In the genomic region with DNA sequence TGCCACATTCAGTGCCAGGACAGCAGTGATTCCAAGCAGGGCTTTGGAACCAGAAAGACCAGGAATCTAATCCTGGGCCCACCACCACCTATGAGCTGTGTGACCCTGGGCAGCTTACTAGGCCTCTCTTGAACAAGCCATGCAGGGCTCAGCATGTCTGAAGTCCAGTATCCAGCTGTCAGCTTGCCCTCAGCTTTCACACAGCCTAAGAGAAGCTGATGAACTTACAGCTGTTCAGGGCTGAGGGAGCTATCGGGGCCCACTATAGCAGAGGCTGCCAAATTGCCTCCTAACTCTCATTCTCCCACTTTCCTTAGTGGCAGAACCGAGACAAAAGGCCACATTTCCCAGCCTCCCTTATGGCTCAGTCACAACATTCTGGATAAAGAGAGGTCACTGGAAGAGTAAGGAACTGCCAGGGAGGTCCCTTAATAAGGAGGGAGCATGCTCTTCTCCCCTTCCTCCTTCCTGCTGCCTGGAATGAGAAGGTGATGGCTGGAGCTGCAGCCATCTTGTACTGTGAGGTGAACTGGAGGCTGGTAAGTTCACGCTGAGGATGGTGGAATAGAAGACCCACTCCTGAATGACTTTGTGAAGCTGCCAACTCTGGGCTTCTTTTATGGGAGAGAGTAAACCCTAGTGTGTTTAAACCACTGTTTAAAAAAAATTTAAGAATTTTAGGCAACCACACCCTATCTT, we compare ENCODE assay signal across 1 cellular context.
TF ChIP-seq lines count a peak whose summit lies in the region.

No MANE protein-coding gene starts in this region.

TF ChIP-seq in K562, 482 proteins besides CTCF, POLR2A, EP300 and RAD21:
- no peak for TF ChIP-seq SAFB2 (IDR thresholded peaks at IDR 0.05; ENCODE audit: borderline replicate concordance, low read depth, low read length, severe bottlenecking)
- TF ChIP-seq RBM25 (IDR thresholded peaks at IDR 0.05; ENCODE audit: low read depth, low read length, severe bottlenecking), result peak; percentile 21
- peak; percentile 63; the same call in 1 of the 2 replicates for TF ChIP-seq HLTF (IDR thresholded peaks at IDR 0.05)
